ENCODE assay signal across 24 cellular contexts in the genomic region with DNA sequence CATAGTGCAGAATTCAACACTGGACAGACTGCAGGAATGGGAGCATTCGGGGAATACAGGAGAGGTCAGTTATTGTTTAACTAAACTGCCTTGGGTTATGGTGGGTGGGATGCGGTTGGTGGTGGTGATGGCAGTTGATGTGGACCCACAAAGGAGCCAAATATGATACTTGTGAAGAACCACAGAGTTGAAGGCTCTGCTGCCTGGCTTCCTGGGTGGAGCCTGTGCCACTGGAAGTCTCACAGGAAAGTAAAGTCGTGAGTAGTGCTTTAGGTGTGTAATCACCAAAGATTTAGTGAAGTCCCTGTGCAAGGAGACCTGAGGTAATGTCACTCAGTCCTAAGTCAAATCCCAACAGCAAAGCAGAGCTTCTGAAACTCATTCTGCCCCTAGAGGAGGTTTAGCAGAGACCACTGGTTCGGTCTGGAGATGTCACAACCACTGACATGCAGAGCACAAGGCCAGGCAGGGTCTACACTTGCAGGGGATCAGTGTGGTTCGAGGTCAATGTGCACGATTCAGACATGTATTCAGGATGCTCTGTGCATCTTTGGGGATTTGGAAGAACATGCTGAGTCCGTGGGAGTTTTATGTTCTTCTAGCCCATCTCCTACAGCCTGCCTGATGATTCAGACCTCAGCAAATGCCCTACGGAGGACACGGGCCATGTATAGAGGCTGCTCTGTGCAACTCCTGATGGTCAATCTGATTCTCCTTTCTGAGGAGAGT.
A peak's percentile ranks its signal among the peaks of the same experiment; 100 is the strongest.
DNase-seq lines count a peak whose midpoint lies in the region; ATAC-seq, FAIRE-seq and TF ChIP-seq lines count a peak whose summit lies in the region.
"Had no signal": no experiment of that assay in that cellular context is flagged by ENCODE, and none has a peak within 500 bp of the region (broad histone marks: within the 10 kb centered on the region; RNA-seq: fewer than 3 reads in every experiment).

No MANE protein-coding gene starts in this region.

- H3K4me1 Mint-ChIP-seq in stimulated activated naive CD8-positive, alpha-beta T cell treated with anti-CD3 and anti-CD28 coated beads, Interleukin-15, amount 100 ng/mL, for 72 hours, result no peaks in the 10 kb centered on the region
- no peaks in the 10 kb centered on the region for H3K4me1 Mint-ChIP-seq in Caco-2 (ENCODE audit: low read depth, unreplicated experiment)
- H3K4me1 Mint-ChIP-seq: activated naive CD8-positive, alpha-beta T cell treated with anti-CD3 and anti-CD28 coated beads, Interleukin-2, amount 10 ng/mL, durations not matched to agents 7 days and 5 days had no signal

- no peak overlapping the region for H3K4me3 Mint-ChIP-seq in stimulated activated naive CD8-positive, alpha-beta T cell treated with anti-CD3 and anti-CD28 coated beads, Interleukin-15, amount 100 ng/mL, for 72 hours
- H3K4me3 Mint-ChIP-seq in Caco-2 (ENCODE audit: unreplicated experiment), result no peak overlapping the region
- H3K4me3 Mint-ChIP-seq: activated naive CD8-positive, alpha-beta T cell treated with anti-CD3 and anti-CD28 coated beads, Interleukin-2, amount 10 ng/mL, durations not matched to agents 7 days and 5 days; type B pancreatic cell had no signal

- peak overlapping the region; percentile 41 for H3K9ac ChIP-seq in Loucy (ENCODE audit: low read depth, low read length, poor library complexity, severe bottlenecking)
- H3K9ac ChIP-seq: KMS-11 had no signal

- peak; percentile 56 for TF ChIP-seq CTCF in Loucy (conservative IDR thresholded peaks at IDR 0.05; ENCODE audit: low read length)
- no peak for TF ChIP-seq CTCF in Caco-2 (IDR thresholded peaks at IDR 0.05; ENCODE audit: insufficient read depth in 1 of 2, low read depth in 1 of 2, low read length in 1 of 2, severe bottlenecking in 1 of 2, unreplicated experiment in 1 of 2)

- H3K79me2 ChIP-seq in Loucy (ENCODE audit: insufficient read depth, low read length), result no peaks in the 10 kb centered on the region

- peaks cover 24% of the 10 kb centered on the region; the same call in 1 of the 2 replicates for H3K9me3 ChIP-seq in Loucy (ENCODE audit: insufficient read depth, low read depth, low read length)
- peaks cover 8% of the 10 kb centered on the region for H3K9me3 ChIP-seq in Caco-2

- H3K36me3 ChIP-seq in Loucy (ENCODE audit: insufficient read depth, low read length) (no peaks in the 10 kb centered on the region), Caco-2 (ENCODE audit: control insufficient read depth, insufficient read depth, low read length) (no peaks in the 10 kb centered on the region)
- H3K36me3 ChIP-seq: ovary had no signal

- CTCF ChIA-PET in Caco-2 (lab: Charles Lee), result no interaction called here

- H3K27me3 ChIP-seq in Loucy (ENCODE audit: insufficient read depth, low read length, poor library complexity, severe bottlenecking) (no peaks in the 10 kb centered on the region), Caco-2 (replicated peaks; ENCODE audit: control insufficient read depth, insufficient read depth, low read length) (no peaks in the 10 kb centered on the region)
- H3K27me3 ChIP-seq: ovary had no signal

- H3K4me1 ChIP-seq in Loucy (ENCODE audit: insufficient read depth, low read length, poor library complexity, severe bottlenecking) (peaks cover 26% of the 10 kb centered on the region), Caco-2 (no peaks in the 10 kb centered on the region)
- H3K4me1 ChIP-seq: A549 had no signal

- ATAC-seq in stimulated activated naive CD8-positive, alpha-beta T cell treated with anti-CD3 and anti-CD28 coated beads, Interleukin-15, amount 100 ng/mL, for 72 hours, result peak; percentile 43
- no peak for ATAC-seq in stimulated activated naive CD8-positive, alpha-beta T cell treated with anti-CD3 and anti-CD28 coated beads, Interleukin-15, Interleukin-2, amounts not matched to agents 100 U/mL and 50 U/mL, for 24 hours
- ATAC-seq: A549 had no signal

- 0 out of 2 replicates have a peak, but pooled peaks cover 3% of the 10 kb centered on the region for H3F3A ChIP-seq in Loucy (ENCODE audit: low read depth)

- FAIRE-seq in urothelium cell line (lab: Jason Lieb, UNC), result peak; percentile 97
- FAIRE-seq: A549 had no signal

- no TSS peak for BruUV-seq in Caco-2 (replicated peaks; lab: Mats Ljungman, UMichigan)

- H3K27me3 Mint-ChIP-seq in stimulated activated naive CD8-positive, alpha-beta T cell treated with anti-CD3 and anti-CD28 coated beads, Interleukin-15, amount 100 ng/mL, for 72 hours, result no peaks in the 10 kb centered on the region
- H3K27me3 Mint-ChIP-seq in Caco-2 (ENCODE audit: insufficient read depth, unreplicated experiment), result no peaks in the 10 kb centered on the region
- H3K27me3 Mint-ChIP-seq: activated naive CD8-positive, alpha-beta T cell treated with anti-CD3 and anti-CD28 coated beads, Interleukin-2, amount 10 ng/mL, durations not matched to agents 7 days and 5 days; type B pancreatic cell had no signal

- no peaks in the 10 kb centered on the region for H4K20me1 ChIP-seq in Loucy (ENCODE audit: insufficient read depth, low read length, poor library complexity, severe bottlenecking)

- H3K9me3 Mint-ChIP-seq in stimulated activated naive CD8-positive, alpha-beta T cell treated with anti-CD3 and anti-CD28 coated beads, Interleukin-15, amount 100 ng/mL, for 72 hours, result peaks cover 0 to 8% of the 10 kb centered on the region in 2 donors
- H3K9me3 Mint-ChIP-seq in Caco-2 (ENCODE audit: unreplicated experiment), result no peaks in the 10 kb centered on the region

- H3K9me2 ChIP-seq in Loucy (replicated peaks; ENCODE audit: low read depth, low read length), result no peaks in the 10 kb centered on the region

- peaks cover 4% of the 10 kb centered on the region for H3K36me3 Mint-ChIP-seq in Caco-2 (ENCODE audit: insufficient read depth, unreplicated experiment)

- H3K4me3 ChIP-seq in Loucy (ENCODE audit: low read length, poor library complexity, severe bottlenecking) (peak overlapping the region; percentile 42), Caco-2 (ENCODE audit: low read depth, low read length) (no peak overlapping the region)
- H3K4me3 ChIP-seq: A549, ovary, smooth muscle cell had no signal

- H2AFZ ChIP-seq in Loucy (ENCODE audit: low read length), result peak overlapping the region; percentile 39

- POLR2A ChIA-PET in Caco-2 (lab: Charles Lee), result no interaction called here

- peak overlapping the region; percentile 61 for H3K4me2 ChIP-seq in Loucy (ENCODE audit: low read depth, low read length, poor library complexity, severe bottlenecking)
- H3K4me2 ChIP-seq: A549, KMS-11, smooth muscle cell had no signal

- no peak for DNase-seq in stimulated activated naive CD8-positive, alpha-beta T cell treated with anti-CD3 and anti-CD28 coated beads, Interleukin-15, amount 100 ng/mL, for 72 hours
- no peak for DNase-seq in stimulated activated naive CD8-positive, alpha-beta T cell treated with anti-CD3 and anti-CD28 coated beads, Interleukin-15, Interleukin-2, amounts not matched to agents 100 U/mL and 50 U/mL, for 24 hours
- peak; percentile 17 for DNase-seq in germinal center (ENCODE audit: low spot score)
- no peak for DNase-seq in urothelium cell line (ENCODE audit: low spot score)
- DNase-seq in Caco-2, result no peak
- DNase-seq in activated gamma-delta T cell (lab: John Stamatoyannopoulos, UW), result no peak
- no peak for DNase-seq in mucosa of gallbladder (ENCODE audit: low spot score)
- DNase-seq: activated CD8-positive, alpha-beta memory T cell treated with anti-CD3 and anti-CD28 coated beads for 24 hours; activated effector memory CD4-positive, alpha-beta T cell treated with Interleukin-2 at 50 U/mL for 16 hours; activated naive CD8-positive, alpha-beta T cell treated with anti-CD3 and anti-CD28 coated beads, Interleukin-2, amount 10 ng/mL, durations not matched to agents 7 days and 5 days; cerebellar nuclear complex; GF-D8; HCEC 1CT; NCI-H146; NCI-H2107; NCI-H774; ovary; retina; stimulated activated CD4-positive, alpha-beta T cell treated with anti-CD3 and anti-CD28 coated beads, Interleukin-2, amount 100 ng/mL, for 24 hours had no signal

- H3K27ac Mint-ChIP-seq in stimulated activated naive CD8-positive, alpha-beta T cell treated with anti-CD3 and anti-CD28 coated beads, Interleukin-15, amount 100 ng/mL, for 72 hours, result no peak overlapping the region
- no peak overlapping the region for H3K27ac Mint-ChIP-seq in Caco-2 (ENCODE audit: unreplicated experiment)
- H3K27ac Mint-ChIP-seq: activated naive CD8-positive, alpha-beta T cell treated with anti-CD3 and anti-CD28 coated beads, Interleukin-2, amount 10 ng/mL, durations not matched to agents 7 days and 5 days; type B pancreatic cell had no signal

- intact Hi-C loops in Caco-2 (cut with micrococcal nuclease; ENCODE audit: unreplicated experiment), result no loop called here
